ENCODE assay signal across 1 cellular context in the genomic region with DNA sequence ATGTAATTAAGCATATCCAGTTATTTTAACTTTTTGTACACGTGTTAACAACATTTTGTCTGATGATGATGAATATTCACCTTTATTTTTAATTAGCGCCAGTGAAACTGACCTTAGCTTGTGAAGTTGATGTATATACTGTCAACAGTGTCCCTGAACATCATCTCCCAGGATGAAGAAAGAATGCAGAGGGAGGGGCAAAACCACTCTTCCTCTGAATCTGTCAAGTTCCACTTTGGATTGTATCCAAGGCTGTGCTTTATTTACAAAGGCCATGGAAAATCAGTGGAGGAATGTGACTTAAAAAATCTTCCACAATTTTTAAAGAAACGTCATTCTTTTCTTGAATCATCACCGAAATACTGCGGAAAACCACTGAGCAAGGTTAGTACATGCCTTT.
A peak's percentile ranks its signal among the peaks of the same experiment; 100 is the strongest.
TF ChIP-seq lines count a peak whose summit lies in the region.

No MANE protein-coding gene starts in this region.

TF ChIP-seq in HepG2, 621 proteins besides CTCF, POLR2A, EP300 and RAD21 (continued from another document and continues in another):
- TF ChIP-seq, protein P1, sequence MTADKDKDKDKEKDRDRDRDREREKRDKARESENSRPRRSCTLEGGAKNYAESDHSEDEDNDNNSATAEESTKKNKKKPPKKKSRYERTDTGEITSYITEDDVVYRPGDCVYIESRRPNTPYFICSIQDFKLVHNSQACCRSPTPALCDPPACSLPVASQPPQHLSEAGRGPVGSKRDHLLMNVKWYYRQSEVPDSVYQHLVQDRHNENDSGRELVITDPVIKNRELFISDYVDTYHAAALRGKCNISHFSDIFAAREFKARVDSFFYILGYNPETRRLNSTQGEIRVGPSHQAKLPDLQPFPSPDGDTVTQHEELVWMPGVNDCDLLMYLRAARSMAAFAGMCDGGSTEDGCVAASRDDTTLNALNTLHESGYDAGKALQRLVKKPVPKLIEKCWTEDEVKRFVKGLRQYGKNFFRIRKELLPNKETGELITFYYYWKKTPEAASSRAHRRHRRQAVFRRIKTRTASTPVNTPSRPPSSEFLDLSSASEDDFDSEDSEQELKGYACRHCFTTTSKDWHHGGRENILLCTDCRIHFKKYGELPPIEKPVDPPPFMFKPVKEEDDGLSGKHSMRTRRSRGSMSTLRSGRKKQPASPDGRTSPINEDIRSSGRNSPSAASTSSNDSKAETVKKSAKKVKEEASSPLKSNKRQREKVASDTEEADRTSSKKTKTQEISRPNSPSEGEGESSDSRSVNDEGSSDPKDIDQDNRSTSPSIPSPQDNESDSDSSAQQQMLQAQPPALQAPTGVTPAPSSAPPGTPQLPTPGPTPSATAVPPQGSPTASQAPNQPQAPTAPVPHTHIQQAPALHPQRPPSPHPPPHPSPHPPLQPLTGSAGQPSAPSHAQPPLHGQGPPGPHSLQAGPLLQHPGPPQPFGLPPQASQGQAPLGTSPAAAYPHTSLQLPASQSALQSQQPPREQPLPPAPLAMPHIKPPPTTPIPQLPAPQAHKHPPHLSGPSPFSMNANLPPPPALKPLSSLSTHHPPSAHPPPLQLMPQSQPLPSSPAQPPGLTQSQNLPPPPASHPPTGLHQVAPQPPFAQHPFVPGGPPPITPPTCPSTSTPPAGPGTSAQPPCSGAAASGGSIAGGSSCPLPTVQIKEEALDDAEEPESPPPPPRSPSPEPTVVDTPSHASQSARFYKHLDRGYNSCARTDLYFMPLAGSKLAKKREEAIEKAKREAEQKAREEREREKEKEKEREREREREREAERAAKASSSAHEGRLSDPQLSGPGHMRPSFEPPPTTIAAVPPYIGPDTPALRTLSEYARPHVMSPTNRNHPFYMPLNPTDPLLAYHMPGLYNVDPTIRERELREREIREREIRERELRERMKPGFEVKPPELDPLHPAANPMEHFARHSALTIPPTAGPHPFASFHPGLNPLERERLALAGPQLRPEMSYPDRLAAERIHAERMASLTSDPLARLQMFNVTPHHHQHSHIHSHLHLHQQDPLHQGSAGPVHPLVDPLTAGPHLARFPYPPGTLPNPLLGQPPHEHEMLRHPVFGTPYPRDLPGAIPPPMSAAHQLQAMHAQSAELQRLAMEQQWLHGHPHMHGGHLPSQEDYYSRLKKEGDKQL (CRISPR knock-in tag; IDR thresholded peaks at IDR 0.05; ENCODE audit: low read depth), result peak; percentile 46; the same call in 1 of the 2 replicates
- TF ChIP-seq STAG1 (CRISPR knock-in tag; IDR thresholded peaks at IDR 0.05) (no peak), SAP130 (CRISPR knock-in tag; IDR thresholded peaks at IDR 0.05; ENCODE audit: low read depth) (peak; percentile 75), HNRNPK (IDR thresholded peaks at IDR 0.05; ENCODE audit: low read depth, low read length, poor library complexity, severe bottlenecking) (no peak), ZNF136 (CRISPR knock-in tag; IDR thresholded peaks at IDR 0.05; ENCODE audit: low read depth) (no peak), NRL (CRISPR knock-in tag; IDR thresholded peaks at IDR 0.05; ENCODE audit: borderline replicate concordance) (no peak), ZFP62 (CRISPR knock-in tag; IDR thresholded peaks at IDR 0.05) (no peak), CREB1 (IDR thresholded peaks at IDR 0.05) (no peak), CREB1 (CRISPR knock-in tag; IDR thresholded peaks at IDR 0.05) (peak; percentile 72), ZBTB3 (CRISPR knock-in tag; IDR thresholded peaks at IDR 0.05; ENCODE audit: borderline replicate concordance, low read depth) (no peak), TCF12 (IDR thresholded peaks at IDR 0.05) (no peak), TCF12 (CRISPR knock-in tag; IDR thresholded peaks at IDR 0.05) (no peak), REPIN1 (CRISPR knock-in tag; IDR thresholded peaks at IDR 0.05; ENCODE audit: borderline replicate concordance, low read depth) (no peak), ZNF773 (CRISPR knock-in tag; IDR thresholded peaks at IDR 0.05; ENCODE audit: borderline replicate concordance) (no peak), ATF1 (CRISPR knock-in tag; IDR thresholded peaks at IDR 0.05) (peak; percentile 52; the same call in 1 of the 2 replicates), SALL1 (CRISPR knock-in tag; IDR thresholded peaks at IDR 0.05) (peak; percentile 39; the same call in 1 of the 2 replicates), ZNF33B (CRISPR knock-in tag; IDR thresholded peaks at IDR 0.05) (no peak), ZNF224 (CRISPR knock-in tag; IDR thresholded peaks at IDR 0.05) (no peak), ESRRA (CRISPR knock-in tag; IDR thresholded peaks at IDR 0.05; ENCODE audit: low read depth) (no peak), MIER3 (CRISPR knock-in tag; IDR thresholded peaks at IDR 0.05; ENCODE audit: borderline replicate concordance) (peak; percentile 45; the same call in 1 of the 2 replicates), MLLT10 (CRISPR knock-in tag; IDR thresholded peaks at IDR 0.05) (no peak), ZNF616 (CRISPR knock-in tag; IDR thresholded peaks at IDR 0.05; ENCODE audit: low read depth) (no peak), FOXP1 (IDR thresholded peaks at IDR 0.05) (no peak), FOXP1 (CRISPR knock-in tag; IDR thresholded peaks at IDR 0.05) (peak; percentile 68)
- TF ChIP-seq, protein P2, sequence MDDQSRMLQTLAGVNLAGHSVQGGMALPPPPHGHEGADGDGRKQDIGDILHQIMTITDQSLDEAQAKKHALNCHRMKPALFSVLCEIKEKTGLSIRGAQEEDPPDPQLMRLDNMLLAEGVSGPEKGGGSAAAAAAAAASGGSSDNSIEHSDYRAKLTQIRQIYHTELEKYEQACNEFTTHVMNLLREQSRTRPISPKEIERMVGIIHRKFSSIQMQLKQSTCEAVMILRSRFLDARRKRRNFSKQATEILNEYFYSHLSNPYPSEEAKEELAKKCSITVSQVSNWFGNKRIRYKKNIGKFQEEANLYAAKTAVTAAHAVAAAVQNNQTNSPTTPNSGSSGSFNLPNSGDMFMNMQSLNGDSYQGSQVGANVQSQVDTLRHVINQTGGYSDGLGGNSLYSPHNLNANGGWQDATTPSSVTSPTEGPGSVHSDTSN (CRISPR knock-in tag; IDR thresholded peaks at IDR 0.05; ENCODE audit: borderline replicate concordance), result 0 out of 2 replicates have a peak, but pooled peaks have one; percentile 51
- TF ChIP-seq, protein P3, sequence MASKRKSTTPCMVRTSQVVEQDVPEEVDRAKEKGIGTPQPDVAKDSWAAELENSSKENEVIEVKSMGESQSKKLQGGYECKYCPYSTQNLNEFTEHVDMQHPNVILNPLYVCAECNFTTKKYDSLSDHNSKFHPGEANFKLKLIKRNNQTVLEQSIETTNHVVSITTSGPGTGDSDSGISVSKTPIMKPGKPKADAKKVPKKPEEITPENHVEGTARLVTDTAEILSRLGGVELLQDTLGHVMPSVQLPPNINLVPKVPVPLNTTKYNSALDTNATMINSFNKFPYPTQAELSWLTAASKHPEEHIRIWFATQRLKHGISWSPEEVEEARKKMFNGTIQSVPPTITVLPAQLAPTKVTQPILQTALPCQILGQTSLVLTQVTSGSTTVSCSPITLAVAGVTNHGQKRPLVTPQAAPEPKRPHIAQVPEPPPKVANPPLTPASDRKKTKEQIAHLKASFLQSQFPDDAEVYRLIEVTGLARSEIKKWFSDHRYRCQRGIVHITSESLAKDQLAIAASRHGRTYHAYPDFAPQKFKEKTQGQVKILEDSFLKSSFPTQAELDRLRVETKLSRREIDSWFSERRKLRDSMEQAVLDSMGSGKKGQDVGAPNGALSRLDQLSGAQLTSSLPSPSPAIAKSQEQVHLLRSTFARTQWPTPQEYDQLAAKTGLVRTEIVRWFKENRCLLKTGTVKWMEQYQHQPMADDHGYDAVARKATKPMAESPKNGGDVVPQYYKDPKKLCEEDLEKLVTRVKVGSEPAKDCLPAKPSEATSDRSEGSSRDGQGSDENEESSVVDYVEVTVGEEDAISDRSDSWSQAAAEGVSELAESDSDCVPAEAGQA (IDR thresholded peaks at IDR 0.05; ENCODE audit: low read depth), result no peak
- TF ChIP-seq, protein P3 (CRISPR knock-in tag; IDR thresholded peaks at IDR 0.05; ENCODE audit: borderline replicate concordance), result no peak
- TF ChIP-seq, protein P4, sequence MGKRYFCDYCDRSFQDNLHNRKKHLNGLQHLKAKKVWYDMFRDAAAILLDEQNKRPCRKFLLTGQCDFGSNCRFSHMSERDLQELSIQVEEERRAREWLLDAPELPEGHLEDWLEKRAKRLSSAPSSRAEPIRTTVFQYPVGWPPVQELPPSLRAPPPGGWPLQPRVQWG (CRISPR knock-in tag; IDR thresholded peaks at IDR 0.05; ENCODE audit: borderline replicate concordance, low read depth), result no peak
- TF ChIP-seq, protein P5, sequence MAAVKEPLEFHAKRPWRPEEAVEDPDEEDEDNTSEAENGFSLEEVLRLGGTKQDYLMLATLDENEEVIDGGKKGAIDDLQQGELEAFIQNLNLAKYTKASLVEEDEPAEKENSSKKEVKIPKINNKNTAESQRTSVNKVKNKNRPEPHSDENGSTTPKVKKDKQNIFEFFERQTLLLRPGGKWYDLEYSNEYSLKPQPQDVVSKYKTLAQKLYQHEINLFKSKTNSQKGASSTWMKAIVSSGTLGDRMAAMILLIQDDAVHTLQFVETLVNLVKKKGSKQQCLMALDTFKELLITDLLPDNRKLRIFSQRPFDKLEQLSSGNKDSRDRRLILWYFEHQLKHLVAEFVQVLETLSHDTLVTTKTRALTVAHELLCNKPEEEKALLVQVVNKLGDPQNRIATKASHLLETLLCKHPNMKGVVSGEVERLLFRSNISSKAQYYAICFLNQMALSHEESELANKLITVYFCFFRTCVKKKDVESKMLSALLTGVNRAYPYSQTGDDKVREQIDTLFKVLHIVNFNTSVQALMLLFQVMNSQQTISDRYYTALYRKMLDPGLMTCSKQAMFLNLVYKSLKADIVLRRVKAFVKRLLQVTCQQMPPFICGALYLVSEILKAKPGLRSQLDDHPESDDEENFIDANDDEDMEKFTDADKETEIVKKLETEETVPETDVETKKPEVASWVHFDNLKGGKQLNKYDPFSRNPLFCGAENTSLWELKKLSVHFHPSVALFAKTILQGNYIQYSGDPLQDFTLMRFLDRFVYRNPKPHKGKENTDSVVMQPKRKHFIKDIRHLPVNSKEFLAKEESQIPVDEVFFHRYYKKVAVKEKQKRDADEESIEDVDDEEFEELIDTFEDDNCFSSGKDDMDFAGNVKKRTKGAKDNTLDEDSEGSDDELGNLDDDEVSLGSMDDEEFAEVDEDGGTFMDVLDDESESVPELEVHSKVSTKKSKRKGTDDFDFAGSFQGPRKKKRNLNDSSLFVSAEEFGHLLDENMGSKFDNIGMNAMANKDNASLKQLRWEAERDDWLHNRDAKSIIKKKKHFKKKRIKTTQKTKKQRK (IDR thresholded peaks at IDR 0.05; ENCODE audit: low read length), result no peak
- TF ChIP-seq, protein P6, sequence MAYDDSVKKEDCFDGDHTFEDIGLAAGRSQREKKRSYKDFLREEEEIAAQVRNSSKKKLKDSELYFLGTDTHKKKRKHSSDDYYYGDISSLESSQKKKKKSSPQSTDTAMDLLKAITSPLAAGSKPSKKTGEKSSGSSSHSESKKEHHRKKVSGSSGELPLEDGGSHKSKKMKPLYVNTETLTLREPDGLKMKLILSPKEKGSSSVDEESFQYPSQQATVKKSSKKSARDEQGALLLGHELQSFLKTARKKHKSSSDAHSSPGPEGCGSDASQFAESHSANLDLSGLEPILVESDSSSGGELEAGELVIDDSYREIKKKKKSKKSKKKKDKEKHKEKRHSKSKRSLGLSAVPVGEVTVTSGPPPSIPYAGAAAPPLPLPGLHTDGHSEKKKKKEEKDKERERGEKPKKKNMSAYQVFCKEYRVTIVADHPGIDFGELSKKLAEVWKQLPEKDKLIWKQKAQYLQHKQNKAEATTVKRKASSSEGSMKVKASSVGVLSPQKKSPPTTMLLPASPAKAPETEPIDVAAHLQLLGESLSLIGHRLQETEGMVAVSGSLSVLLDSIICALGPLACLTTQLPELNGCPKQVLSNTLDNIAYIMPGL (CRISPR knock-in tag; IDR thresholded peaks at IDR 0.05; ENCODE audit: borderline replicate concordance in 1 of 2, low read depth in 1 of 2), result no peak
- TF ChIP-seq, protein P7, sequence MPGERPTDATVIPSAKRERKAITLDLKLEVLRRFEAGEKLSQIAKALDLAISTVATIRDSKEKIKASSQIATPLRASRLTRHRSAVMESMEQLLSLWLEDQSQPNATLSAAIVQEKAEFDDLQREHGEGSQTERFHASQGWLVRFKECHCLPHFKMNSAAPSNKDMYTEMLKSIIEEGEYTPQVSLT (CRISPR knock-in tag; IDR thresholded peaks at IDR 0.05; ENCODE audit: borderline replicate concordance, low read depth), result no peak
- TF ChIP-seq, protein P8, sequence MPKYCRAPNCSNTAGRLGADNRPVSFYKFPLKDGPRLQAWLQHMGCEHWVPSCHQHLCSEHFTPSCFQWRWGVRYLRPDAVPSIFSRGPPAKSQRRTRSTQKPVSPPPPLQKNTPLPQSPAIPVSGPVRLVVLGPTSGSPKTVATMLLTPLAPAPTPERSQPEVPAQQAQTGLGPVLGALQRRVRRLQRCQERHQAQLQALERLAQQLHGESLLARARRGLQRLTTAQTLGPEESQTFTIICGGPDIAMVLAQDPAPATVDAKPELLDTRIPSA (CRISPR knock-in tag; IDR thresholded peaks at IDR 0.05; ENCODE audit: borderline replicate concordance), result no peak
- TF ChIP-seq, protein P9, sequence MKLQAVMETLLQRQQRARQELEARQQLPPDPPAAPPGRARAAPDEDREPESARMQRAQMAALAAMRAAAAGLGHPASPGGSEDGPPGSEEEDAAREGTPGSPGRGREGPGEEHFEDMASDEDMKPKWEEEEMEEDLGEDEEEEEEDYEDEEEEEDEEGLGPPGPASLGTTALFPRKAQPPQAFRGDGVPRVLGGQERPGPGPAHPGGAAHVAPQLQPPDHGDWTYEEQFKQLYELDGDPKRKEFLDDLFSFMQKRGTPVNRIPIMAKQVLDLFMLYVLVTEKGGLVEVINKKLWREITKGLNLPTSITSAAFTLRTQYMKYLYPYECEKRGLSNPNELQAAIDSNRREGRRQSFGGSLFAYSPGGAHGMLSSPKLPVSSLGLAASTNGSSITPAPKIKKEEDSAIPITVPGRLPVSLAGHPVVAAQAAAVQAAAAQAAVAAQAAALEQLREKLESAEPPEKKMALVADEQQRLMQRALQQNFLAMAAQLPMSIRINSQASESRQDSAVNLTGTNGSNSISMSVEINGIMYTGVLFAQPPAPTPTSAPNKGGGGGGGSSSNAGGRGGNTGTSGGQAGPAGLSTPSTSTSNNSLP (IDR thresholded peaks at IDR 0.05; ENCODE audit: low read depth, low read length), result 0 out of 2 replicates have a peak, but pooled peaks have one; percentile 45
- TF ChIP-seq, protein P10, sequence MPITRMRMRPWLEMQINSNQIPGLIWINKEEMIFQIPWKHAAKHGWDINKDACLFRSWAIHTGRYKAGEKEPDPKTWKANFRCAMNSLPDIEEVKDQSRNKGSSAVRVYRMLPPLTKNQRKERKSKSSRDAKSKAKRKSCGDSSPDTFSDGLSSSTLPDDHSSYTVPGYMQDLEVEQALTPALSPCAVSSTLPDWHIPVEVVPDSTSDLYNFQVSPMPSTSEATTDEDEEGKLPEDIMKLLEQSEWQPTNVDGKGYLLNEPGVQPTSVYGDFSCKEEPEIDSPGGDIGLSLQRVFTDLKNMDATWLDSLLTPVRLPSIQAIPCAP (CRISPR knock-in tag; IDR thresholded peaks at IDR 0.05; ENCODE audit: low read depth), result no peak
